In the genomic region with DNA sequence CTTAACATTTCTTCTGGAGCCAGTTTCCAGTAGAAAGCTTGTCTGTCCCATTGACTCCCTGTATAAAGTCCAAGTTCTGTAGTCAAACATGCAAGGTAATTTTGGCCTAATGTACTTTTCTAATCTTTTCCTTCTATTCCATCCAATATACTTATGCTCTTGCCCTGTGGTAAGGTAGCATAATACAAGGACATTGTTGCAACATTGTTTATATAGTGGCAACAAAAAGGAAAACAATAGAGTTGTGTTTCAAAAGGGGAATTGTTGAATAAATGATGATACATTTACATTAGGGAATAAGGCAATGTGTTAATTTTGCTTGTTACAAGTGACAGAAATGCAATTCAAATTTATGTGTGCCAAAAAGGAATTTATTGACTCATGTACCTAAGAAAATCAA, we compare ENCODE assay signal across 1 cellular context.
TF ChIP-seq lines count a peak whose summit lies in the region.

No MANE protein-coding gene starts in this region.

TF ChIP-seq in HepG2, 621 proteins besides CTCF, POLR2A, EP300 and RAD21:
- TF ChIP-seq SOX6 (IDR thresholded peaks at IDR 0.05) = no peak
- TF ChIP-seq SOX6 (CRISPR knock-in tag; IDR thresholded peaks at IDR 0.05) = peak; percentile 58; the same call in 1 of the 2 replicates
- peak; percentile 56; the same call in 1 of the 2 replicates for TF ChIP-seq CEBPB (IDR thresholded peaks at IDR 0.05; ENCODE audit: borderline replicate concordance, low read depth, low read length)
- TF ChIP-seq SOX5 (CRISPR knock-in tag; IDR thresholded peaks at IDR 0.05; ENCODE audit: borderline replicate concordance) = peak; percentile 79; the same call in 1 of the 2 replicates
- TF ChIP-seq ZNF816 (CRISPR knock-in tag; IDR thresholded peaks at IDR 0.05; ENCODE audit: borderline replicate concordance) = no peak
- TF ChIP-seq SKI (IDR thresholded peaks at IDR 0.05; ENCODE audit: partially characterized antibody) = no peak
- no peak for TF ChIP-seq SOX13 (IDR thresholded peaks at IDR 0.05)
- peak in 1 of 2 experiments; percentile 83; a peak in 2 of 4 replicates for TF ChIP-seq SOX13 (CRISPR knock-in tag; conservative IDR thresholded peaks at IDR 0.05 in 1 of 2, IDR thresholded peaks at IDR 0.05 in 1 of 2)
- TF ChIP-seq CEBPG (CRISPR knock-in tag; IDR thresholded peaks at IDR 0.05) = peak; percentile 51
- no peak for TF ChIP-seq FOXP1 (IDR thresholded peaks at IDR 0.05)
- peak; percentile 44 for TF ChIP-seq FOXP1 (CRISPR knock-in tag; IDR thresholded peaks at IDR 0.05)
- 0 out of 2 replicates have a peak, but pooled peaks have one; percentile 41 for TF ChIP-seq GATAD2A (CRISPR knock-in tag; IDR thresholded peaks at IDR 0.05)
